Comparison of ENCODE assay signal across 9 cellular contexts in the genomic region with DNA sequence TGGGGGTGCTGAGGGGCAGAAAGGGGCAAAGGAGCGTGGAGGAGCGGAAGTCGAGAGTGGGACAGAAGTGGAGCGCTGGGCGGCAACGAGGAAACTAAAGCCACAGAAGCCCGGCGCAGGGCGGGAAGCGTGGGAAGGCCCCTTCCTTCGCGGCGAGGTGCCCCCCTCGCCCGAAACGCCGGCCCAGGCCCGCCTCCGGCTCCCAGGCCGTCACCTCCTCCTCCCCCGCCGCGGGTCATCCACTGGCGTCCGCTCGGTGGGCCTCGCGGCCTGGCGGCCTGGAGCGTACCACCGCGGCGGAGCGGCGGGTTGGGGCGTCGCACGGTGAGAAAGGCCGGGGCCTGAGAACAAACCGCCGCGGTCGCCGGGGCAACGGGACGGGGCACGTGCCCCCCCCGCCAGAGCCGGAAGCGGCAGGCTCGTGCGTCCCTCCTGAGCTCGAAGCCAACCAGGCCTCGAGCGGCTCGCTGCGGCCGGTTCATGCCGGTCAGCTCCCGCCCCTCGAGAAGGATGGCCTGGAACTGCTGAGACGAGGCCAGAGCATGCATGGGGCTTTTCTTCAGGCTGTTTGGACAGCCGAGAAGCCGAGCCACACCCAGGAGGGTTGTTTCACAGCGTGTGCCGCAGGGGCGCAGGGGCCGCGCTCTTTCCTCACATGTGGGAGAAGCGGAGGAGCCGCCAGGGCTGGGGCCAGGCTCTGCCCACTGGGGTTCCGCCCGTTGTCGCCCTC. TPM values are rescaled to one million over a fixed set of nuclear protein-coding genes. Genes with fewer than 3 reads are reported as not detected.
A peak's percentile ranks its signal among the peaks of the same experiment; 100 is the strongest.
DNase-seq lines count a peak whose midpoint lies in the region; ATAC-seq and TF ChIP-seq lines count a peak whose summit lies in the region.
"Had no signal": no experiment of that assay in that cellular context is flagged by ENCODE, and none has a peak within 500 bp of the region (broad histone marks: within the 10 kb centered on the region; RNA-seq: fewer than 3 reads in every experiment).

Gene TCP11, minus strand, starts transcription at position 349 of the 730 bp plus-strand sequence. CDS start 469 bp downstream, outside the sequence.

- no peaks in the 10 kb centered on the region for H3K9me3 Mint-ChIP-seq in CD8-positive, alpha-beta T cell
- H3K9me3 Mint-ChIP-seq in activated CD4-positive, alpha-beta memory T cell treated with anti-CD3 and anti-CD28 coated beads, Interleukin-2, amount 10 ng/mL, durations not matched to agents 7 days and 5 days, result no peaks in the 10 kb centered on the region

- CTCF ChIA-PET in CD8-positive, alpha-beta T cell (lab: Charles Lee), result interaction anchor here (2.0 to 3.2 kb wide), 6 partner anchors 9 to 681 kb away, joined by 6 to 34 read pairs (median 16); no protein-coding TSS in a partner anchor
- CTCF ChIA-PET in activated CD4-positive, alpha-beta memory T cell treated with anti-CD3 and anti-CD28 coated beads, Interleukin-2, amount 10 ng/mL, durations not matched to agents 7 days and 5 days (lab: Charles Lee), result interaction anchor here (1.8 to 4.6 kb wide), 3 partner anchors 15 to 154 kb away, joined by 7 to 54 read pairs (median 35); no protein-coding TSS in a partner anchor

- no peaks in the 10 kb centered on the region for H3K36me3 Mint-ChIP-seq in CD8-positive, alpha-beta T cell
- no peaks in the 10 kb centered on the region for H3K36me3 Mint-ChIP-seq in activated CD4-positive, alpha-beta memory T cell treated with anti-CD3 and anti-CD28 coated beads, Interleukin-2, amount 10 ng/mL, durations not matched to agents 7 days and 5 days (ENCODE audit: low read depth)

- no peak within 1 kb of the TSS for H3K27ac ChIP-seq in CD8-positive, alpha-beta T cell (ENCODE audit: low read depth, low read length)
- H3K27ac ChIP-seq in esophagus muscularis mucosa (replicated peaks in 1 of 4) (no peak within 1 kb of the TSS), rectal smooth muscle tissue (ENCODE audit: low read depth, low read length) (no peak within 1 kb of the TSS)
- H3K27ac ChIP-seq: epithelial cell of prostate had no signal

- TF ChIP-seq EP300 in esophagus muscularis mucosa (IDR thresholded peaks at IDR 0.05), result no peak

- WGBS in esophagus muscularis mucosa, result 57% methylated on average over 28 of the region's 74 CpGs

- peaks cover 19% of the 10 kb centered on the region for H3K27me3 Mint-ChIP-seq in CD8-positive, alpha-beta T cell (ENCODE audit: low read depth)
- H3K27me3 Mint-ChIP-seq in activated CD4-positive, alpha-beta memory T cell treated with anti-CD3 and anti-CD28 coated beads, Interleukin-2, amount 10 ng/mL, durations not matched to agents 7 days and 5 days, result peaks cover 22% of the 10 kb centered on the region

- H3K9me3 ChIP-seq in CD8-positive, alpha-beta T cell (ENCODE audit: low read length), result no peaks in the 10 kb centered on the region
- H3K9me3 ChIP-seq in esophagus muscularis mucosa, result no peaks in the 10 kb centered on the region

- no peak within 1 kb of the TSS for H3K9ac ChIP-seq in rectal smooth muscle tissue (ENCODE audit: low read length)

- peaks cover 11% of the 10 kb centered on the region for H3K4me1 Mint-ChIP-seq in CD8-positive, alpha-beta T cell (ENCODE audit: low read depth)
- peaks cover 23% of the 10 kb centered on the region for H3K4me1 Mint-ChIP-seq in activated CD4-positive, alpha-beta memory T cell treated with anti-CD3 and anti-CD28 coated beads, Interleukin-2, amount 10 ng/mL, durations not matched to agents 7 days and 5 days

- no peak for TF ChIP-seq CTCF in CD8-positive, alpha-beta T cell (IDR thresholded peaks at IDR 0.05)
- no peak for TF ChIP-seq CTCF in esophagus muscularis mucosa (IDR thresholded peaks at IDR 0.05)

- POLR2A ChIA-PET in CD8-positive, alpha-beta T cell (lab: Charles Lee), result no interaction called here
- POLR2A ChIA-PET in activated CD4-positive, alpha-beta memory T cell treated with anti-CD3 and anti-CD28 coated beads, Interleukin-2, amount 10 ng/mL, durations not matched to agents 7 days and 5 days (lab: Charles Lee), result no interaction called here

- DNase-seq in CD8-positive, alpha-beta T cell, result peak in 5 of 7 experiments; percentile 10 to 54 (median 23)
- DNase-seq in activated CD4-positive, alpha-beta memory T cell treated with anti-CD3 and anti-CD28 coated beads, Interleukin-2, amount 10 ng/mL, durations not matched to agents 7 days and 5 days, result peak; percentile 52
- DNase-seq in esophagus muscularis mucosa (ENCODE audit: extremely low spot score), result no peak
- no peak for DNase-seq in NCI-H1105 (lab: John Stamatoyannopoulos, UW)

- no peaks in the 10 kb centered on the region for H3K36me3 ChIP-seq in CD8-positive, alpha-beta T cell (ENCODE audit: insufficient read depth, low read length)
- H3K36me3 ChIP-seq in esophagus muscularis mucosa (no peaks in the 10 kb centered on the region), rectal smooth muscle tissue (ENCODE audit: control insufficient read depth, insufficient read depth, low read length) (no peaks in the 10 kb centered on the region)

- no peak within 1 kb of the TSS for H3K4me3 ChIP-seq in CD8-positive, alpha-beta T cell (ENCODE audit: low read depth, low read length)
- peak within 1 kb of the TSS; percentile 27 to 47 (median 35) for H3K4me3 ChIP-seq in esophagus muscularis mucosa
- peak within 1 kb of the TSS; percentile 28 for H3K4me3 ChIP-seq in rectal smooth muscle tissue (ENCODE audit: low read length)

- H3K4me1 ChIP-seq in CD8-positive, alpha-beta T cell (ENCODE audit: insufficient read depth, low read length), result peaks cover 7% of the 10 kb centered on the region
- H3K4me1 ChIP-seq in esophagus muscularis mucosa (peaks cover 0 to 25% (median 17%) of the 10 kb centered on the region in 4 donors), rectal smooth muscle tissue (ENCODE audit: control insufficient read depth, insufficient read depth, low read length) (no peaks in the 10 kb centered on the region)

- H3K4me3 Mint-ChIP-seq in CD8-positive, alpha-beta T cell, result peak within 1 kb of the TSS; percentile 44
- no peak within 1 kb of the TSS for H3K4me3 Mint-ChIP-seq in activated CD4-positive, alpha-beta memory T cell treated with anti-CD3 and anti-CD28 coated beads, Interleukin-2, amount 10 ng/mL, durations not matched to agents 7 days and 5 days

- intact Hi-C loops in CD8-positive, alpha-beta T cell (cut with DNase I, micrococcal nuclease), result loop anchor here (1.0 to 10.0 kb wide), 10 partner anchors 155 to 979 kb away; no protein-coding TSS in a partner anchor
- intact Hi-C loops in esophagus muscularis mucosa (cut with DNase I), result loop anchor here (2.0 kb wide), 1 partner anchor 154 kb away; no protein-coding TSS in a partner anchor

- H3K27me3 ChIP-seq in CD8-positive, alpha-beta T cell (ENCODE audit: insufficient read depth, low read length), result peaks cover 9% of the 10 kb centered on the region
- H3K27me3 ChIP-seq in esophagus muscularis mucosa (peaks cover 0 to 11% (median 0%) of the 10 kb centered on the region in 4 donors), rectal smooth muscle tissue (ENCODE audit: control insufficient read depth, insufficient read depth, low read length) (no peaks in the 10 kb centered on the region)

- no peak for TF ChIP-seq POLR2A in esophagus muscularis mucosa (IDR thresholded peaks at IDR 0.05; ENCODE audit: low read depth)

- ATAC-seq in CD8-positive, alpha-beta T cell, result no peak
- ATAC-seq in HG03159 (IDR thresholded peaks at IDR 0.05; ENCODE audit: unreplicated experiment), result no peak
- ATAC-seq in GM18502 (IDR thresholded peaks at IDR 0.05; ENCODE audit: poor library complexity, unreplicated experiment), result no peak
- no peak for ATAC-seq in GM18870 (IDR thresholded peaks at IDR 0.05; ENCODE audit: unreplicated experiment)

- H3K27ac Mint-ChIP-seq in CD8-positive, alpha-beta T cell, result peak within 1 kb of the TSS; percentile 28
- H3K27ac Mint-ChIP-seq in activated CD4-positive, alpha-beta memory T cell treated with anti-CD3 and anti-CD28 coated beads, Interleukin-2, amount 10 ng/mL, durations not matched to agents 7 days and 5 days, result no peak within 1 kb of the TSS

RNA-seq across cellular contexts. Expression of gene TCP11, which starts in this region (rescaled TPM):
- total RNA-seq in CD8-positive, alpha-beta T cell, result not detected
- not detected for total RNA-seq in activated CD4-positive, alpha-beta memory T cell treated with anti-CD3 and anti-CD28 coated beads, Interleukin-2, amount 10 ng/mL, durations not matched to agents 7 days and 5 days
- 1 to 10 TPM in 1 of 4 donors, under 1 TPM in 2, not detected in 1; 0.75 to 1.1 (median 0.83) TPM for total RNA-seq in esophagus muscularis mucosa

Comparison
In these comparisons a context has a peak if more than half of its experiments do, and no peak if none do; other contexts are left out.
1. Peak in DNase-seq in CD8-positive, alpha-beta T cell; RNA of the gene not detected or under 1 TPM.
2. Peak in DNase-seq in activated CD4-positive, alpha-beta memory T cell treated with anti-CD3 and anti-CD28 coated beads, Interleukin-2, amount 10 ng/mL, durations not matched to agents 7 days and 5 days; RNA of the gene not detected or under 1 TPM.